1 cellular context compared by ENCODE assay signal in the genomic region with DNA sequence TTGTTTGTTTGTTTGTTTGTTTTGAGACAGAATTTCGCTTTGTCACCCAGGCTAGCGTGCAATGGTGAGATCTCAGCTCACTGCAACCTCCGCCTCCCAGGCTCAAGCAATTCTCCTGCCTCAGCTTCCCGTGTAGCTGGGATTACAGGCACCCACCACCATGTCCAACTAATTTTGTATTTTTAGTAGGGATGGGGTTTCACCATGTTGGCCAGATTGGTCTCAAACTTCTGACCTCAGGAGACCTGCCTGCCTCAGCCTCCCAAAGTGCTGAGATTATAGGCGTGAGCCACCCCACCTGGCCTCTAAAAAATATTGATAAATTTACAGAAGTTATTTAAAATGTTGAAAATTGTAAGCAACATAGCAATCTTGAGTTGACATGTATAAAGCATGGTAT.
TF ChIP-seq lines count a peak whose summit lies in the region.

No MANE protein-coding gene starts in this region.

TF ChIP-seq in HepG2, 621 proteins besides CTCF, POLR2A, EP300 and RAD21:
- TF ChIP-seq POLR2G (IDR thresholded peaks at IDR 0.05; ENCODE audit: low read depth, low read length) = peak; percentile 17; the same call in 1 of the 2 replicates
- TF ChIP-seq, protein P1, sequence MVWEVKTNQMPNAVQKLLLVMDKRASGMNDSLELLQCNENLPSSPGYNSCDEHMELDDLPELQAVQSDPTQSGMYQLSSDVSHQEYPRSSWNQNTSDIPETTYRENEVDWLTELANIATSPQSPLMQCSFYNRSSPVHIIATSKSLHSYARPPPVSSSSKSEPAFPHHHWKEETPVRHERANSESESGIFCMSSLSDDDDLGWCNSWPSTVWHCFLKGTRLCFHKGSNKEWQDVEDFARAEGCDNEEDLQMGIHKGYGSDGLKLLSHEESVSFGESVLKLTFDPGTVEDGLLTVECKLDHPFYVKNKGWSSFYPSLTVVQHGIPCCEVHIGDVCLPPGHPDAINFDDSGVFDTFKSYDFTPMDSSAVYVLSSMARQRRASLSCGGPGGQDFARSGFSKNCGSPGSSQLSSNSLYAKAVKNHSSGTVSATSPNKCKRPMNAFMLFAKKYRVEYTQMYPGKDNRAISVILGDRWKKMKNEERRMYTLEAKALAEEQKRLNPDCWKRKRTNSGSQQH (CRISPR knock-in tag; IDR thresholded peaks at IDR 0.05; ENCODE audit: low read depth) = 0 out of 2 replicates have a peak, but pooled peaks have one; percentile 0
- TF ChIP-seq, protein P2, sequence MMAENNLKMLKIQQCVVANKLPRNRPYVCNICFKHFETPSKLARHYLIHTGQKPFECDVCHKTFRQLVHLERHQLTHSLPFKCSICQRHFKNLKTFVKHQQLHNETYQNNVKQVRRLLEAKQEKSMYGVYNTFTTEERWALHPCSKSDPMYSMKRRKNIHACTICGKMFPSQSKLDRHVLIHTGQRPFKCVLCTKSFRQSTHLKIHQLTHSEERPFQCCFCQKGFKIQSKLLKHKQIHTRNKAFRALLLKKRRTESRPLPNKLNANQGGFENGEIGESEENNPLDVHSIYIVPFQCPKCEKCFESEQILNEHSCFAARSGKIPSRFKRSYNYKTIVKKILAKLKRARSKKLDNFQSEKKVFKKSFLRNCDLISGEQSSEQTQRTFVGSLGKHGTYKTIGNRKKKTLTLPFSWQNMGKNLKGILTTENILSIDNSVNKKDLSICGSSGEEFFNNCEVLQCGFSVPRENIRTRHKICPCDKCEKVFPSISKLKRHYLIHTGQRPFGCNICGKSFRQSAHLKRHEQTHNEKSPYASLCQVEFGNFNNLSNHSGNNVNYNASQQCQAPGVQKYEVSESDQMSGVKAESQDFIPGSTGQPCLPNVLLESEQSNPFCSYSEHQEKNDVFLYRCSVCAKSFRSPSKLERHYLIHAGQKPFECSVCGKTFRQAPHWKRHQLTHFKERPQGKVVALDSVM (CRISPR knock-in tag; IDR thresholded peaks at IDR 0.05) = peak; percentile 2; the same call in 1 of the 2 replicates
- 0 out of 2 replicates have a peak, but pooled peaks have one; percentile 0 for TF ChIP-seq CBX5 (CRISPR knock-in tag; IDR thresholded peaks at IDR 0.05; ENCODE audit: borderline replicate concordance)
- 0 out of 2 replicates have a peak, but pooled peaks have one; percentile 8 for TF ChIP-seq GATAD1 (CRISPR knock-in tag; IDR thresholded peaks at IDR 0.05)
- 0 out of 2 replicates have a peak, but pooled peaks have one; percentile 16 for TF ChIP-seq SMYD3 (CRISPR knock-in tag; IDR thresholded peaks at IDR 0.05)
- TF ChIP-seq ZSCAN12 (CRISPR knock-in tag; IDR thresholded peaks at IDR 0.05) = 0 out of 2 replicates have a peak, but pooled peaks have one; percentile 65
- TF ChIP-seq, protein P3, sequence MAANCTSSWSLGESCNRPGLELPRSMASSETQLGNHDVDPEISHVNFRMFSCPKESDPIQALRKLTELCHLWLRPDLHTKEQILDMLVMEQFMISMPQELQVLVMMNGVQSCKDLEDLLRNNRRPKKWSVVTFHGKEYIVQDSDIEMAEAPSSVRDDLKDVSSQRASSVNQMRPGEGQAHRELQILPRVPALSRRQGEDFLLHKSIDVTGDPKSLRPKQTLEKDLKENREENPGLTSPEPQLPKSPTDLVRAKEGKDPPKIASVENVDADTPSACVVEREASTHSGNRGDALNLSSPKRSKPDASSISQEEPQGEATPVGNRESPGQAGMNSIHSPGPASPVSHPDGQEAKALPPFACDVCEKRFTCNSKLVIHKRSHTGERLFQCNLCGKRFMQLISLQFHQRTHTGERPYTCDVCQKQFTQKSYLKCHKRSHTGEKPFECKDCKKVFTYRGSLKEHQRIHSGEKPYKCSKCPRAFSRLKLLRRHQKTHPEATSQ (CRISPR knock-in tag; IDR thresholded peaks at IDR 0.05; ENCODE audit: borderline replicate concordance) = peak; percentile 3; the same call in 1 of the 2 replicates
- TF ChIP-seq, protein P4, sequence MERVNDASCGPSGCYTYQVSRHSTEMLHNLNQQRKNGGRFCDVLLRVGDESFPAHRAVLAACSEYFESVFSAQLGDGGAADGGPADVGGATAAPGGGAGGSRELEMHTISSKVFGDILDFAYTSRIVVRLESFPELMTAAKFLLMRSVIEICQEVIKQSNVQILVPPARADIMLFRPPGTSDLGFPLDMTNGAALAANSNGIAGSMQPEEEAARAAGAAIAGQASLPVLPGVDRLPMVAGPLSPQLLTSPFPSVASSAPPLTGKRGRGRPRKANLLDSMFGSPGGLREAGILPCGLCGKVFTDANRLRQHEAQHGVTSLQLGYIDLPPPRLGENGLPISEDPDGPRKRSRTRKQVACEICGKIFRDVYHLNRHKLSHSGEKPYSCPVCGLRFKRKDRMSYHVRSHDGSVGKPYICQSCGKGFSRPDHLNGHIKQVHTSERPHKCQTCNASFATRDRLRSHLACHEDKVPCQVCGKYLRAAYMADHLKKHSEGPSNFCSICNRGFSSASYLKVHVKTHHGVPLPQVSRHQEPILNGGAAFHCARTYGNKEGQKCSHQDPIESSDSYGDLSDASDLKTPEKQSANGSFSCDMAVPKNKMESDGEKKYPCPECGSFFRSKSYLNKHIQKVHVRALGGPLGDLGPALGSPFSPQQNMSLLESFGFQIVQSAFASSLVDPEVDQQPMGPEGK (CRISPR knock-in tag; IDR thresholded peaks at IDR 0.05) = peak; percentile 2; the same call in 1 of the 2 replicates
- TF ChIP-seq SNAPC2 (CRISPR knock-in tag; IDR thresholded peaks at IDR 0.05) = 0 out of 2 replicates have a peak, but pooled peaks have one; percentile 6
- 0 out of 2 replicates have a peak, but pooled peaks have one; percentile 6 for TF ChIP-seq ZFY (CRISPR knock-in tag; IDR thresholded peaks at IDR 0.05)
- peak; percentile 3; the same call in 1 of the 2 replicates for TF ChIP-seq BRD4 (CRISPR knock-in tag; IDR thresholded peaks at IDR 0.05)
- TF ChIP-seq ATF7-NPFF (CRISPR knock-in tag; IDR thresholded peaks at IDR 0.05; ENCODE audit: low read depth) = peak; percentile 30; the same call in 1 of the 2 replicates
- peak; percentile 4; the same call in 1 of the 2 replicates for TF ChIP-seq MEIS2 (CRISPR knock-in tag; IDR thresholded peaks at IDR 0.05)
- TF ChIP-seq ZBTB38 (CRISPR knock-in tag; IDR thresholded peaks at IDR 0.05) = peak; percentile 74; the same call in 1 of the 2 replicates
- peak; percentile 38; the same call in 1 of the 2 replicates for TF ChIP-seq ZBTB42 (CRISPR knock-in tag; IDR thresholded peaks at IDR 0.05)
- TF ChIP-seq, protein P5, sequence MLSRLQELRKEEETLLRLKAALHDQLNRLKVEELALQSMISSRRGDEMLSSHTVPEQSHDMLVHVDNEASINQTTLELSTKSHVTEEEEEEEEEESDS (CRISPR knock-in tag; IDR thresholded peaks at IDR 0.05; ENCODE audit: borderline replicate concordance) = 0 out of 2 replicates have a peak, but pooled peaks have one; percentile 57
